In the genomic region with DNA sequence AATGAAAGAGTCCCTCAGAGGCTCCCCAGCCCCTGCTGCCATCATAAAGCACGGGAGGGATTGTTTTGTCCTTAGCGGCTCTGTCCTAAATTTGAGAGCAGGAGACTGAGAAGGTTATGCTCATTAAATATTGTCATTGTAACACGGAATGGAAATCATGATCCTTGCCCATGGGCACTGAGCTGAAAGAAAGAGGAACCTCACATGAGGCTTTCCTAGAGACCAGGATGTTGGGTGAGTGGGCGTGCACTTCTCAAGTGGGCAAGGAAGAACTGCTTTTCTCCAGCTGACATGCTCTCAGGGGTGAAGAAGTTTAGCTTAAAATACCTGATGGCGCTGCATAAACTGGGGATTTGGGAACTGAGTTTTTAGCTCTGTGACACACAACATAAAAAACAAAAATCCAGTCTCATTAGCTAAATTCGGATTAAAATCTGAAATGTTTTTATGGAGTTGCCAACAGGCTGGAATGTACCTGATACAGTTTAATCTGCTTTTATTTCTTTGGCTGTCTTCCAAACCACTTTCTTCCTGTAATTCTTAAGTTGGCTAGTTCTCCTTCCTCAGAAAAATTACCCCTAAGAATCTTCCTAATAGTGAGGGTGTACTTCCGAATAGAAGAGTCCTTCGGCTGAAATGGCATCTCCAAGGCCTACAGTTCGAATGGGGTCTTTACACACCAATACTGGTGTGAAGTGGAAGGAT, we compare ENCODE assay signal across 14 cellular contexts. TPM values are rescaled to one million over a fixed set of nuclear protein-coding genes. Genes with fewer than 3 reads are reported as not detected.
A peak's percentile ranks its signal among the peaks of the same experiment; 100 is the strongest.
DNase-seq lines count a peak whose midpoint lies in the region; ATAC-seq and TF ChIP-seq lines count a peak whose summit lies in the region.
"Had no signal": no experiment of that assay in that cellular context is flagged by ENCODE, and none has a peak within 500 bp of the region (broad histone marks: within the 10 kb centered on the region; RNA-seq: fewer than 3 reads in every experiment).

No MANE protein-coding gene starts in this region.

- H3K9me3 ChIP-seq in CD8-positive, alpha-beta T cell (ENCODE audit: low read length) = no peaks in the 10 kb centered on the region
- no peaks in the 10 kb centered on the region for H3K9me3 ChIP-seq in SK-N-SH
- H3K9me3 ChIP-seq: spleen had no signal

- H3K9me3 Mint-ChIP-seq in CD8-positive, alpha-beta T cell = no peaks in the 10 kb centered on the region
- H3K9me3 Mint-ChIP-seq in osteocyte (ENCODE audit: unreplicated experiment) = peaks cover 5% of the 10 kb centered on the region
- H3K9me3 Mint-ChIP-seq: activated T-cell treated with anti-CD3 and anti-CD28 coated beads, Interleukin-2, amount 50 U/mL, for 4 hours had no signal

- no peak overlapping the region for H3K4me3 ChIP-seq in CD8-positive, alpha-beta T cell (ENCODE audit: low read depth, low read length)
- H3K4me3 ChIP-seq in astrocyte of the spinal cord (ENCODE audit: low read depth, low read length) (no peak overlapping the region), SK-N-SH (ENCODE audit: low read depth in 2 of 2, low read length in 1 of 2) (no peak overlapping the region)
- H3K4me3 ChIP-seq: hepatocyte, spleen had no signal

- no peak overlapping the region for H2AFZ ChIP-seq in SK-N-SH (ENCODE audit: low read depth)
- H2AFZ ChIP-seq: hepatocyte had no signal

- no peak for TF ChIP-seq EP300 in SK-N-SH (IDR thresholded peaks at IDR 0.05; ENCODE audit: borderline replicate concordance in 1 of 2, low read depth in 1 of 2, low read length in 1 of 2)

- H3F3A ChIP-seq in SK-N-SH (replicated peaks; ENCODE audit: insufficient read depth) = no peaks in the 10 kb centered on the region

- no peak overlapping the region for H3K4me3 Mint-ChIP-seq in CD8-positive, alpha-beta T cell
- H3K4me3 Mint-ChIP-seq in osteocyte (ENCODE audit: unreplicated experiment) = no peak overlapping the region
- H3K4me3 Mint-ChIP-seq: activated T-cell treated with anti-CD3 and anti-CD28 coated beads, Interleukin-2, amount 50 U/mL, for 4 hours had no signal

- in situ Hi-C loops in astrocyte of the spinal cord (cut with HindIII; ENCODE audit: low sequenced_read_pairs) = no loop called here

- H3K27me3 ChIP-seq in CD8-positive, alpha-beta T cell (ENCODE audit: insufficient read depth, low read length) = no peaks in the 10 kb centered on the region
- no peaks in the 10 kb centered on the region for H3K27me3 ChIP-seq in SK-N-SH (ENCODE audit: insufficient read depth)
- H3K27me3 ChIP-seq: hepatocyte, spleen had no signal

- TF ChIP-seq CTCF in CD8-positive, alpha-beta T cell (IDR thresholded peaks at IDR 0.05) = no peak
- TF ChIP-seq CTCF in astrocyte of the spinal cord (IDR thresholded peaks at IDR 0.05; ENCODE audit: low read depth, low read length) (no peak), osteocyte (IDR thresholded peaks at IDR 0.05) (no peak), SK-N-SH (IDR thresholded peaks at IDR 0.05) (no peak)

- TF ChIP-seq RAD21 in SK-N-SH (IDR thresholded peaks at IDR 0.05; ENCODE audit: low read length) = no peak

- POLR2A ChIA-PET in CD8-positive, alpha-beta T cell (lab: Charles Lee) = no interaction called here
- POLR2A ChIA-PET in SK-N-SH (lab: Yijun Ruan, JAX) = no interaction called here

- H3K36me3 Mint-ChIP-seq in CD8-positive, alpha-beta T cell = peaks cover 71% of the 10 kb centered on the region
- peaks cover 47% of the 10 kb centered on the region for H3K36me3 Mint-ChIP-seq in osteocyte (ENCODE audit: unreplicated experiment)

- H3K4me1 ChIP-seq in CD8-positive, alpha-beta T cell (ENCODE audit: insufficient read depth, low read length) = peaks cover 10% of the 10 kb centered on the region
- peaks cover 0 to 3% of the 10 kb centered on the region in 2 experiments; a peak in 2 of 4 replicates for H3K4me1 ChIP-seq in SK-N-SH (ENCODE audit: control insufficient read depth in 1 of 2, insufficient read depth in 2 of 2, low read depth in 1 of 2, low read length in 1 of 2)

- H3K9ac ChIP-seq in SK-N-SH = no peak overlapping the region

- no peaks in the 10 kb centered on the region for H3K27me3 Mint-ChIP-seq in CD8-positive, alpha-beta T cell (ENCODE audit: low read depth)
- H3K27me3 Mint-ChIP-seq in osteocyte (ENCODE audit: unreplicated experiment) = no peaks in the 10 kb centered on the region

- H3K9me2 ChIP-seq in SK-N-SH = no peaks in the 10 kb centered on the region

- intact Hi-C loops in CD8-positive, alpha-beta T cell (cut with DNase I, micrococcal nuclease) = no loop called here

- DNase-seq in CD8-positive, alpha-beta T cell = no peak
- DNase-seq in NOMO-1 treated with DMSO at 0.1 percent for 48 hours (lab: John Stamatoyannopoulos, UW; ENCODE audit: unreplicated experiment) (peak; percentile 25), astrocyte of the spinal cord (ENCODE audit: low read depth, low spot score) (peak; percentile 21), mucosa of gallbladder (ENCODE audit: low spot score) (peak; percentile 11), RKO (ENCODE audit: low spot score) (no peak), osteocyte (ENCODE audit: extremely low spot score, unreplicated experiment) (no peak), SK-N-SH (no peak)
- DNase-seq in activated CD4-positive, alpha-beta T cell treated with anti-CD3 and anti-CD28 coated beads for 4 hours = no peak
- DNase-seq: activated T-cell treated with anti-CD3 and anti-CD28 coated beads, Interleukin-2, amount 50 U/mL, for 4 hours; cortex of kidney; midbrain; NCI-H446 treated with DMSO at 0.1 percent for 48 hours; spleen had no signal

- no peak for ATAC-seq in CD8-positive, alpha-beta T cell
- ATAC-seq: activated T-cell treated with anti-CD3 and anti-CD28 coated beads, Interleukin-2, amount 50 U/mL, for 4 hours had no signal

- H3K4me1 Mint-ChIP-seq in CD8-positive, alpha-beta T cell (ENCODE audit: low read depth) = peaks cover 24% of the 10 kb centered on the region
- no peaks in the 10 kb centered on the region for H3K4me1 Mint-ChIP-seq in osteocyte (ENCODE audit: unreplicated experiment)

- no peak overlapping the region for H3K4me2 ChIP-seq in SK-N-SH
- H3K4me2 ChIP-seq: hepatocyte had no signal

- H3K27ac Mint-ChIP-seq in CD8-positive, alpha-beta T cell = peak overlapping the region; percentile 60
- H3K27ac Mint-ChIP-seq in osteocyte (ENCODE audit: unreplicated experiment) = no peak overlapping the region

- H3K36me3 ChIP-seq in CD8-positive, alpha-beta T cell (ENCODE audit: insufficient read depth, low read length) = peaks cover 26% of the 10 kb centered on the region
- peaks cover 54 to 65% of the 10 kb centered on the region in 2 experiments for H3K36me3 ChIP-seq in SK-N-SH (replicated peaks in 1 of 2; ENCODE audit: control insufficient read depth in 1 of 2, insufficient read depth in 2 of 2, low read length in 1 of 2)

- WGBS in SK-N-SH (ENCODE audit: low lambda C conversion rate) = 94% methylated on average over 9 of the region's 9 CpGs

- no peak overlapping the region for H3K27ac ChIP-seq in CD8-positive, alpha-beta T cell (ENCODE audit: low read depth, low read length)
- no peak overlapping the region for H3K27ac ChIP-seq in SK-N-SH (ENCODE audit: low read depth in 2 of 2, low read length in 1 of 2)
- H3K27ac ChIP-seq: hepatocyte had no signal

- peaks cover 4% of the 10 kb centered on the region; the same call in 1 of the 2 replicates for H3K79me2 ChIP-seq in SK-N-SH (ENCODE audit: insufficient read depth)
- H3K79me2 ChIP-seq: hepatocyte had no signal

- H4K20me1 ChIP-seq in SK-N-SH (ENCODE audit: insufficient read depth) = no peaks in the 10 kb centered on the region

- CTCF ChIA-PET in CD8-positive, alpha-beta T cell (lab: Charles Lee) = interaction anchor here (0.8 to 1.7 kb wide), 5 partner anchors 10 to 330 kb away, joined by 3 read pairs; no protein-coding TSS in a partner anchor
- CTCF ChIA-PET in SK-N-SH (lab: Yijun Ruan, JAX) = interaction anchor here (0.8 to 2.2 kb wide), 4 partner anchors 14 to 30 kb away, joined by 3 to 16 read pairs (median 7); no protein-coding TSS in a partner anchor

TF ChIP-seq in SK-N-SH, 30 proteins besides CTCF, POLR2A, EP300 and RAD21 (continues in another document):
- TF ChIP-seq GABPA (IDR thresholded peaks at IDR 0.05; ENCODE audit: low read depth) (no peak), JUND (IDR thresholded peaks at IDR 0.05) (no peak), ELF1 (IDR thresholded peaks at IDR 0.05) (no peak), MXI1 (IDR thresholded peaks at IDR 0.05; ENCODE audit: low read depth, low read length) (no peak), EZH2phosphoT487 (IDR thresholded peaks at IDR 0.05; ENCODE audit: borderline replicate concordance, low read depth) (no peak)
- TF ChIP-seq, protein P1, sequence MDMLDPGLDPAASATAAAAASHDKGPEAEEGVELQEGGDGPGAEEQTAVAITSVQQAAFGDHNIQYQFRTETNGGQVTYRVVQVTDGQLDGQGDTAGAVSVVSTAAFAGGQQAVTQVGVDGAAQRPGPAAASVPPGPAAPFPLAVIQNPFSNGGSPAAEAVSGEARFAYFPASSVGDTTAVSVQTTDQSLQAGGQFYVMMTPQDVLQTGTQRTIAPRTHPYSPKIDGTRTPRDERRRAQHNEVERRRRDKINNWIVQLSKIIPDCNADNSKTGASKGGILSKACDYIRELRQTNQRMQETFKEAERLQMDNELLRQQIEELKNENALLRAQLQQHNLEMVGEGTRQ (IDR thresholded peaks at IDR 0.05; ENCODE audit: borderline replicate concordance, low read depth, low read length) = no peak
- TF ChIP-seq, protein P2, sequence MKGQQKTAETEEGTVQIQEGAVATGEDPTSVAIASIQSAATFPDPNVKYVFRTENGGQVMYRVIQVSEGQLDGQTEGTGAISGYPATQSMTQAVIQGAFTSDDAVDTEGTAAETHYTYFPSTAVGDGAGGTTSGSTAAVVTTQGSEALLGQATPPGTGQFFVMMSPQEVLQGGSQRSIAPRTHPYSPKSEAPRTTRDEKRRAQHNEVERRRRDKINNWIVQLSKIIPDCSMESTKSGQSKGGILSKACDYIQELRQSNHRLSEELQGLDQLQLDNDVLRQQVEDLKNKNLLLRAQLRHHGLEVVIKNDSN (IDR thresholded peaks at IDR 0.05; ENCODE audit: borderline replicate concordance, low read depth) = no peak

RNA-seq across cellular contexts. Expression of a gene that starts 31.7 kb away (rescaled TPM):
- total RNA-seq in CD8-positive, alpha-beta T cell = 100 to 1,000 TPM; 113 to 120 TPM
- 36.5 TPM for total RNA-seq in mucosa of gallbladder
- 45.6 and 51.8 TPM in 2 replicates for total RNA-seq in osteocyte
- 57.3 and 70.7 TPM in 2 replicates for polyA plus RNA-seq in SK-N-SH (2012; rRNA removed)
- polyA plus RNA-seq in SK-N-SH (2012; cell fraction: cytosol; rRNA removed) = 37.8 and 49.9 TPM in 2 replicates
- polyA plus RNA-seq in SK-N-SH (2012; cell fraction: nucleus; rRNA removed) = 71.6 and 125 TPM in 2 replicates

Comparison
In these comparisons a context has a peak if more than half of its experiments do, and no peak if none do; other contexts are left out.
1. DNase-seq: peak in NOMO-1 treated with DMSO at 0.1 percent for 48 hours (single experiment), astrocyte of the spinal cord (single experiment) and mucosa of gallbladder (single experiment); none in CD8-positive, alpha-beta T cell (0 of 7), RKO (single experiment), osteocyte (single experiment), SK-N-SH (single experiment) and activated CD4-positive, alpha-beta T cell treated with anti-CD3 and anti-CD28 coated beads for 4 hours (0 of 2).